In the genomic region with DNA sequence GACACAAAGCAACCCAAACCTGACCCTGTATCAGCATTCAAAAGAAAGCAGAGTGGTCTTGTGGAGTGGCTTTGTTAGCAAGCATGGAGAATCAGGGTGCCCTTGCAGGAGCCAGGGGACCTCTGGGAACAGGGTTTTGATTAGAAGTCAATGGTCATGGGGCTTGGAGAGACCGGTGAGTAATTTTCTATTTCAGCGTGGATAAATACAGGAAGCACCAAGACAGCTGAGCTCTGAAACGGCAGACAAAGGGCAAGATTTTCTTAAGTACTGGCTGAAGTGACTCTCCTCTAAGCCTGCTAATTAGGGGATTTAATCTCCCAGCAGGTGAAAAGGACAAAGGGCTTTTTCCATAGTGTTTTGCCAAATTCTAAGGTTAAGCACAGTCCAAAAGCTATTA, we compare ENCODE assay signal across 11 cellular contexts.
DNase-seq lines count a peak whose midpoint lies in the region; ATAC-seq and TF ChIP-seq lines count a peak whose summit lies in the region.
"Had no signal": no experiment of that assay in that cellular context is flagged by ENCODE, and none has a peak within 500 bp of the region (broad histone marks: within the 10 kb centered on the region; RNA-seq: fewer than 3 reads in every experiment).

No MANE protein-coding gene starts in this region.

- H3K4me3 ChIP-seq in HCT116 (replicated peaks in 1 of 2; ENCODE audit: low read depth in 1 of 2, low read length in 2 of 2) (no peak overlapping the region), WERI-Rb-1 (ENCODE audit: low read depth, low read length) (no peak overlapping the region), neural progenitor cell (no peak overlapping the region)
- H3K4me3 ChIP-seq: BLaER1 treated with 17β-estradiol and CSF1 and Interleukin-3, amounts not matched to agents 10 nM and 100 nM had no signal

- POLR2A ChIA-PET in HCT116 (lab: Charles Lee) = no interaction called here

- H3K27me3 Mint-ChIP-seq in neural progenitor cell (ENCODE audit: insufficient read depth, low read depth) = peaks cover 10% of the 10 kb centered on the region

- no peaks in the 10 kb centered on the region for H3K9me2 ChIP-seq in HCT116 (ENCODE audit: insufficient read depth)

- intact Hi-C loops in HCT116 (cut with micrococcal nuclease) = loop anchor here (1.0 kb wide), 2 partner anchors 259 to 277 kb away; no protein-coding TSS in a partner anchor

- no peak overlapping the region for H3K27ac ChIP-seq in HCT116 (ENCODE audit: low read depth, low read length)
- no peak overlapping the region for H3K27ac ChIP-seq in WERI-Rb-1
- peak overlapping the region; percentile 69 for H3K27ac ChIP-seq in neural progenitor cell
- H3K27ac ChIP-seq: BLaER1 treated with 17β-estradiol and CSF1 and Interleukin-3, amounts not matched to agents 10 nM and 100 nM had no signal

- RAD21 ChIA-PET in HCT116 (lab: Charles Lee; ENCODE audit: low non-redundant PET in 1 of 2, low total read pairs in 2 of 2, uncharacterized antibody in 2 of 2, unreplicated experiment in 2 of 2) = interaction anchor here (0.6 to 3.1 kb wide), 5 partner anchors 78 to 391 kb away, joined by 3 to 10 read pairs (median 6); a partner anchor contains a TSS

- CTCF ChIA-PET in HCT116 (lab: Charles Lee) = interaction anchor here (1.2 to 7.0 kb wide), 7 partner anchors 78 to 392 kb away, joined by 3 to 87 read pairs (median 8); a partner anchor contains a TSS

- H3K4me1 ChIP-seq in HCT116 (ENCODE audit: control insufficient read depth in 1 of 2, insufficient read depth in 2 of 2, low read length in 2 of 2) (peaks cover 0 to 5% of the 10 kb centered on the region in 2 experiments; a peak in 1 of 4 replicates), neural progenitor cell (peaks cover 35% of the 10 kb centered on the region)
- H3K4me1 ChIP-seq: BLaER1 treated with 17β-estradiol and CSF1 and Interleukin-3, amounts not matched to agents 10 nM and 100 nM had no signal

- no peaks in the 10 kb centered on the region for H3K36me3 Mint-ChIP-seq in neural progenitor cell

- DNase-seq in HCT116 (ENCODE audit: low read depth, low spot score) = no peak
- DNase-seq in NCI-H2029 treated with DMSO at 0.1 percent for 48 hours (lab: John Stamatoyannopoulos, UW) = peak; percentile 86
- peak; percentile 9 for DNase-seq in WERI-Rb-1
- DNase-seq in neural progenitor cell (ENCODE audit: low spot score) = peak; percentile 93
- no peak for DNase-seq in activated CD4-positive, alpha-beta T cell treated with anti-CD3 and anti-CD28 coated beads for 1 hour
- no peak for DNase-seq in activated CD4-positive, alpha-beta T cell treated with anti-CD3 and anti-CD28 coated beads for 48 hours
- DNase-seq: cerebellar nuclear complex had no signal

- H2AFZ ChIP-seq in HCT116 (ENCODE audit: low read depth, low read length, poor library complexity, severe bottlenecking) (peak overlapping the region; percentile 78), neural progenitor cell (replicated peaks) (no peak overlapping the region)

- no peaks in the 10 kb centered on the region for H3K9me3 ChIP-seq in HCT116 (ENCODE audit: control insufficient read depth in 1 of 2, insufficient read depth in 1 of 2, low read depth in 1 of 2, low read length in 2 of 2)
- no peaks in the 10 kb centered on the region for H3K9me3 ChIP-seq in WERI-Rb-1 (ENCODE audit: severe bottlenecking)
- no peaks in the 10 kb centered on the region for H3K9me3 ChIP-seq in neural progenitor cell (ENCODE audit: low read depth)
- H3K9me3 ChIP-seq: BLaER1 treated with 17β-estradiol and CSF1 and Interleukin-3, amounts not matched to agents 10 nM and 100 nM had no signal

- H3K9ac ChIP-seq in HCT116 (ENCODE audit: low read length) = no peak overlapping the region
- no peak overlapping the region for H3K9ac ChIP-seq in neural progenitor cell
- H3K9ac ChIP-seq: BLaER1 treated with 17β-estradiol and CSF1 and Interleukin-3, amounts not matched to agents 10 nM and 100 nM had no signal

- TF ChIP-seq CTCF in HCT116 (IDR thresholded peaks at IDR 0.05 in 2 of 3, conservative IDR thresholded peaks at IDR 0.05 in 1 of 3; ENCODE audit: borderline replicate concordance in 1 of 3, insufficient read depth in 1 of 3, low read depth in 2 of 3, low read length in 2 of 3) (no peak), WERI-Rb-1 (IDR thresholded peaks at IDR 0.05; ENCODE audit: low read depth, low read length) (no peak), neural progenitor cell (IDR thresholded peaks at IDR 0.05) (no peak)

- peak overlapping the region; percentile 42 for H3K4me3 Mint-ChIP-seq in neural progenitor cell
- H3K4me3 Mint-ChIP-seq: activated naive CD4-positive, alpha-beta T cell treated with anti-CD3 and anti-CD28 coated beads for 36 hours had no signal

- H4K20me1 ChIP-seq in HCT116 (ENCODE audit: insufficient read depth) (no peaks in the 10 kb centered on the region), neural progenitor cell (ENCODE audit: low read depth) (peaks cover 16% of the 10 kb centered on the region)
- H4K20me1 ChIP-seq: BLaER1 treated with 17β-estradiol and CSF1 and Interleukin-3, amounts not matched to agents 10 nM and 100 nM had no signal

- peaks cover 31% of the 10 kb centered on the region for H3K4me1 Mint-ChIP-seq in neural progenitor cell

- H3K36me3 ChIP-seq in HCT116 (ENCODE audit: control insufficient read depth in 1 of 2, insufficient read depth in 2 of 2, low read length in 2 of 2) (no peaks in the 10 kb centered on the region), WERI-Rb-1 (no peaks in the 10 kb centered on the region), neural progenitor cell (no peaks in the 10 kb centered on the region)
- H3K36me3 ChIP-seq: BLaER1 treated with 17β-estradiol and CSF1 and Interleukin-3, amounts not matched to agents 10 nM and 100 nM had no signal

- no peaks in the 10 kb centered on the region for H3K9me3 Mint-ChIP-seq in neural progenitor cell
- H3K9me3 Mint-ChIP-seq: activated naive CD4-positive, alpha-beta T cell treated with anti-CD3 and anti-CD28 coated beads for 36 hours had no signal

- H3K27me3 ChIP-seq in HCT116 (ENCODE audit: insufficient read depth, low read length) (no peaks in the 10 kb centered on the region), WERI-Rb-1 (ENCODE audit: insufficient read depth, low read depth, severe bottlenecking) (peaks cover 40% of the 10 kb centered on the region), neural progenitor cell (peaks cover 6% of the 10 kb centered on the region)
- H3K27me3 ChIP-seq: BLaER1 treated with 17β-estradiol and CSF1 and Interleukin-3, amounts not matched to agents 10 nM and 100 nM had no signal

- peaks cover 59% of the 10 kb centered on the region for H3F3A ChIP-seq in neural progenitor cell (ENCODE audit: low read depth)

- H3K4me2 ChIP-seq in HCT116 (ENCODE audit: low read length) (no peak overlapping the region), neural progenitor cell (peak overlapping the region; percentile 70)
- H3K4me2 ChIP-seq: BLaER1 treated with 17β-estradiol and CSF1 and Interleukin-3, amounts not matched to agents 10 nM and 100 nM had no signal

- no TSS peak for BruUV-seq in HCT116 (replicated peaks; lab: Mats Ljungman, UMichigan)

- peak overlapping the region; percentile 65 for H3K27ac Mint-ChIP-seq in neural progenitor cell
- H3K27ac Mint-ChIP-seq: activated naive CD4-positive, alpha-beta T cell treated with anti-CD3 and anti-CD28 coated beads for 36 hours had no signal

- ATAC-seq in HCT116 (no peak), GM18870 (IDR thresholded peaks at IDR 0.05; ENCODE audit: unreplicated experiment) (no peak), GM18873 (IDR thresholded peaks at IDR 0.05; ENCODE audit: low FRiP score, unreplicated experiment) (no peak)

- H3K79me2 ChIP-seq in HCT116 (ENCODE audit: insufficient read depth, low read length) (no peaks in the 10 kb centered on the region), neural progenitor cell (ENCODE audit: low read depth) (no peaks in the 10 kb centered on the region)

- no peak for TF ChIP-seq RAD21 in HCT116 (IDR thresholded peaks at IDR 0.05; ENCODE audit: low read depth)

- no peak for TF ChIP-seq POLR2A in HCT116 (IDR thresholded peaks at IDR 0.05; ENCODE audit: borderline replicate concordance, extremely low read depth, insufficient read depth, insufficient read length)

TF ChIP-seq in HCT116, 20 proteins besides CTCF, POLR2A, EP300 and RAD21:
- no peak for TF ChIP-seq SRF (IDR thresholded peaks at IDR 0.05; ENCODE audit: low read depth)

Comparison
In these comparisons a context has a peak if more than half of its experiments do, and no peak if none do; other contexts are left out.
1. DNase-seq: peak in NCI-H2029 treated with DMSO at 0.1 percent for 48 hours (single experiment), WERI-Rb-1 (single experiment) and neural progenitor cell (single experiment); none in HCT116 (single experiment), activated CD4-positive, alpha-beta T cell treated with anti-CD3 and anti-CD28 coated beads for 1 hour (single experiment) and activated CD4-positive, alpha-beta T cell treated with anti-CD3 and anti-CD28 coated beads for 48 hours (single experiment).